Comparison of ENCODE assay signal across 26 cellular contexts in genomic region chr9:81037889-81038288, GRCh38.
"Had no signal": no experiment of that assay in that cellular context is flagged by ENCODE, and none has a peak within 500 bp of the region (broad histone marks: within the 10 kb centered on the region; RNA-seq: fewer than 3 reads in every experiment).

No MANE protein-coding gene starts in this region.

- H3K4me1 Mint-ChIP-seq: naive thymus-derived CD8-positive, alpha-beta T cell; stimulated activated memory B cell treated with anti-CD40 and anti-IgM and Interleukin-4, amounts not matched to agents 10 μg/mL and 1 μg/mL and 100 μg/mL, for 72 hours had no signal

- H3K4me3 Mint-ChIP-seq: naive thymus-derived CD8-positive, alpha-beta T cell; nephron; neural crest cell; stimulated activated memory B cell treated with anti-CD40 and anti-IgM and Interleukin-4, amounts not matched to agents 10 μg/mL and 1 μg/mL and 100 μg/mL, for 72 hours had no signal

- H3K27me3 Mint-ChIP-seq: stimulated activated memory B cell treated with anti-CD40 and anti-IgM and Interleukin-4, amounts not matched to agents 10 μg/mL and 1 μg/mL and 100 μg/mL, for 72 hours had no signal

- H3K36me3 Mint-ChIP-seq: naive thymus-derived CD8-positive, alpha-beta T cell; stimulated activated memory B cell treated with anti-CD40 and anti-IgM and Interleukin-4, amounts not matched to agents 10 μg/mL and 1 μg/mL and 100 μg/mL, for 72 hours had no signal

- ATAC-seq: left cardiac atrium; left lobe of liver; left ventricle myocardium superior; lower lobe of right lung; naive thymus-derived CD8-positive, alpha-beta T cell; psoas muscle; right lobe of liver; stimulated activated memory B cell treated with anti-CD40 and anti-IgM and Interleukin-4, amounts not matched to agents 10 μg/mL and 1 μg/mL and 100 μg/mL, for 72 hours; stimulated activated naive CD8-positive, alpha-beta T cell treated with anti-CD3 and anti-CD28 coated beads, Interleukin-15, Interleukin-2, amounts not matched to agents 100 U/mL and 50 U/mL, for 24 hours had no signal

- DNase-seq: hippocampal formation; kidney glomerular epithelial cell; left cardiac atrium; left ventricle myocardium superior; lower lobe of right lung; mammary epithelial cell; mesenchymal stem cell; naive thymus-derived CD8-positive, alpha-beta T cell; occipital lobe; psoas muscle; right lobe of liver; stimulated activated CD4-positive, alpha-beta T cell treated with anti-CD3 and anti-CD28 coated beads, Interleukin-1b, Interleukin-23, amount 100 ng/mL, for 48 hours; stimulated activated CD4-positive, alpha-beta T cell treated with anti-CD3 and anti-CD28 coated beads, Interleukin-2, amount 100 ng/mL, for 48 hours; stimulated activated CD4-positive, alpha-beta T cell treated with anti-CD3 and anti-CD28 coated beads, Interleukin-4, amount 100 ng/mL, for 4 hours; stimulated activated CD8-positive, alpha-beta memory T cell treated with anti-CD3 and anti-CD28 coated beads, Interleukin-4, amount 100 ng/mL, for 48 hours; stimulated activated naive CD8-positive, alpha-beta T cell treated with anti-CD3 and anti-CD28 coated beads, Interleukin-15, Interleukin-2, amounts not matched to agents 100 U/mL and 50 U/mL, for 24 hours; stomach; testis; thyroid gland; transverse colon; upper lobe of left lung had no signal

- FAIRE-seq: keratinocyte had no signal

- H3K9me3 Mint-ChIP-seq: nephron; stimulated activated memory B cell treated with anti-CD40 and anti-IgM and Interleukin-4, amounts not matched to agents 10 μg/mL and 1 μg/mL and 100 μg/mL, for 72 hours had no signal

- H3K27ac Mint-ChIP-seq: naive thymus-derived CD8-positive, alpha-beta T cell; nephron; stimulated activated memory B cell treated with anti-CD40 and anti-IgM and Interleukin-4, amounts not matched to agents 10 μg/mL and 1 μg/mL and 100 μg/mL, for 72 hours had no signal
